In genomic region chr6:446418-447366, GRCh38 we compare ENCODE assay signal across 9 cellular contexts. TPM values are rescaled to one million over a fixed set of nuclear protein-coding genes. Genes with fewer than 3 reads are reported as not detected.
DNase-seq lines count a peak whose midpoint lies in the region; ATAC-seq lines count a peak whose summit lies in the region.
"Had no signal": no experiment of that assay in that cellular context is flagged by ENCODE, and none has a peak within 500 bp of the region (broad histone marks: within the 10 kb centered on the region; RNA-seq: fewer than 3 reads in every experiment).

No MANE protein-coding gene starts in this region.

- H3K4me3 Mint-ChIP-seq in T-cell, result peak overlapping the region; percentile 55 to 80 (median 69)
- H3K4me3 Mint-ChIP-seq in activated T-cell treated with anti-CD3 and anti-CD28 coated beads, Interleukin-2, amount 50 U/mL, for 24 hours, result peak overlapping the region; percentile 70
- H3K4me3 Mint-ChIP-seq in naive thymus-derived CD4-positive, alpha-beta T cell, result peak overlapping the region; percentile 34 to 76 (median 59)
- peak overlapping the region; percentile 61 for H3K4me3 Mint-ChIP-seq in stimulated activated memory B cell treated with anti-CD40 and anti-IgM and Interleukin-4, amounts not matched to agents 10 μg/mL and 1 μg/mL and 100 μg/mL, for 72 hours

- no peak overlapping the region for H3K27ac ChIP-seq in naive thymus-derived CD4-positive, alpha-beta T cell (ENCODE audit: low read depth, low read length)

- intact Hi-C loops in naive thymus-derived CD4-positive, alpha-beta T cell (cut with micrococcal nuclease), result loop anchor here (1.0 to 5.0 kb wide), 14 partner anchors 16 to 264 kb away; partner anchors contain the start of gene IRF4 (in 1 of the 2)

- peak; percentile 44 to 84 (median 66) for DNase-seq in T-cell
- peak; percentile 94 for DNase-seq in activated T-cell treated with anti-CD3 and anti-CD28 coated beads, Interleukin-2, amount 50 U/mL, for 24 hours
- DNase-seq in naive thymus-derived CD4-positive, alpha-beta T cell, result peak in 8 of 9 donors; percentile 51 to 95 (median 66)
- DNase-seq in superior temporal gyrus (ENCODE audit: extremely low spot score), result no peak
- DNase-seq in ureter (ENCODE audit: low spot score), result no peak
- DNase-seq in GM19240 (ENCODE audit: insufficient read length, low spot score), result no peak
- no peak for DNase-seq in NOMO-1 treated with DMSO at 0.1 percent for 48 hours (lab: John Stamatoyannopoulos, UW; ENCODE audit: unreplicated experiment)
- DNase-seq: MM.1S had no signal

- no peaks in the 10 kb centered on the region for H3K9me3 ChIP-seq in naive thymus-derived CD4-positive, alpha-beta T cell (ENCODE audit: control insufficient read depth in 2 of 3, low read length in 3 of 3)

- H3K27ac Mint-ChIP-seq in T-cell, result peak overlapping the region; percentile 83 to 87
- peak overlapping the region; percentile 98 for H3K27ac Mint-ChIP-seq in activated T-cell treated with anti-CD3 and anti-CD28 coated beads, Interleukin-2, amount 50 U/mL, for 24 hours
- H3K27ac Mint-ChIP-seq in naive thymus-derived CD4-positive, alpha-beta T cell, result peak overlapping the region; percentile 70 to 92 (median 80)
- H3K27ac Mint-ChIP-seq in stimulated activated memory B cell treated with anti-CD40 and anti-IgM and Interleukin-4, amounts not matched to agents 10 μg/mL and 1 μg/mL and 100 μg/mL, for 72 hours, result peak overlapping the region; percentile 85

- H3K4me1 ChIP-seq in naive thymus-derived CD4-positive, alpha-beta T cell (ENCODE audit: control insufficient read depth in 2 of 2, insufficient read depth in 2 of 2, low read length in 2 of 2), result peaks cover 36 to 48% of the 10 kb centered on the region in 2 donors

- peaks cover 48 to 58% (median 53%) of the 10 kb centered on the region in 3 donors for H3K4me1 Mint-ChIP-seq in T-cell
- H3K4me1 Mint-ChIP-seq in activated T-cell treated with anti-CD3 and anti-CD28 coated beads, Interleukin-2, amount 50 U/mL, for 24 hours (ENCODE audit: low read depth), result peaks cover 63% of the 10 kb centered on the region
- peaks cover 40 to 57% (median 56%) of the 10 kb centered on the region in 7 donors for H3K4me1 Mint-ChIP-seq in naive thymus-derived CD4-positive, alpha-beta T cell
- peaks cover 49% of the 10 kb centered on the region for H3K4me1 Mint-ChIP-seq in stimulated activated memory B cell treated with anti-CD40 and anti-IgM and Interleukin-4, amounts not matched to agents 10 μg/mL and 1 μg/mL and 100 μg/mL, for 72 hours

- no peaks in the 10 kb centered on the region for H3K27me3 Mint-ChIP-seq in T-cell
- H3K27me3 Mint-ChIP-seq in activated T-cell treated with anti-CD3 and anti-CD28 coated beads, Interleukin-2, amount 50 U/mL, for 24 hours, result no peaks in the 10 kb centered on the region
- peaks cover 0 to 2% (median 0%) of the 10 kb centered on the region in 5 donors for H3K27me3 Mint-ChIP-seq in naive thymus-derived CD4-positive, alpha-beta T cell
- H3K27me3 Mint-ChIP-seq in stimulated activated memory B cell treated with anti-CD40 and anti-IgM and Interleukin-4, amounts not matched to agents 10 μg/mL and 1 μg/mL and 100 μg/mL, for 72 hours, result peaks cover 11% of the 10 kb centered on the region

- POLR2A ChIA-PET in T-cell (lab: Charles Lee), result no interaction called here
- POLR2A ChIA-PET in naive thymus-derived CD4-positive, alpha-beta T cell (lab: Charles Lee), result interaction anchor here (0.7 to 3.9 kb wide), 5 partner anchors 13 to 55 kb away, joined by 3 to 21 read pairs (median 3); partner anchors contain the start of gene IRF4

- H3K36me3 Mint-ChIP-seq in T-cell, result no peaks in the 10 kb centered on the region
- no peaks in the 10 kb centered on the region for H3K36me3 Mint-ChIP-seq in activated T-cell treated with anti-CD3 and anti-CD28 coated beads, Interleukin-2, amount 50 U/mL, for 24 hours (ENCODE audit: low read depth)
- peaks cover 0 to 6% (median 0%) of the 10 kb centered on the region in 5 donors for H3K36me3 Mint-ChIP-seq in naive thymus-derived CD4-positive, alpha-beta T cell
- H3K36me3 Mint-ChIP-seq in stimulated activated memory B cell treated with anti-CD40 and anti-IgM and Interleukin-4, amounts not matched to agents 10 μg/mL and 1 μg/mL and 100 μg/mL, for 72 hours, result no peaks in the 10 kb centered on the region

- ATAC-seq in T-cell (replicated peaks in 1 of 4), result peak; percentile 76 to 79 (median 78)
- ATAC-seq in naive thymus-derived CD4-positive, alpha-beta T cell, result peak; percentile 73
- ATAC-seq in stimulated activated memory B cell treated with anti-CD40 and anti-IgM and Interleukin-4, amounts not matched to agents 10 μg/mL and 1 μg/mL and 100 μg/mL, for 72 hours, result peak; percentile 83

- CTCF ChIA-PET in T-cell (lab: Charles Lee), result interaction anchor here in 1 of 2 donors (1.0 kb wide), 1 partner anchor 52 kb away, joined by 3 read pairs; no protein-coding TSS in a partner anchor
- CTCF ChIA-PET in naive thymus-derived CD4-positive, alpha-beta T cell (lab: Charles Lee), result interaction anchor here (0.5 to 0.9 kb wide), 4 partner anchors 13 to 114 kb away, joined by 3 read pairs; no protein-coding TSS in a partner anchor

- no peaks in the 10 kb centered on the region for H3K36me3 ChIP-seq in naive thymus-derived CD4-positive, alpha-beta T cell (ENCODE audit: control insufficient read depth in 2 of 3, insufficient read depth in 3 of 3, low read length in 3 of 3)

- no peaks in the 10 kb centered on the region for H3K9me3 Mint-ChIP-seq in T-cell
- H3K9me3 Mint-ChIP-seq in activated T-cell treated with anti-CD3 and anti-CD28 coated beads, Interleukin-2, amount 50 U/mL, for 24 hours, result no peaks in the 10 kb centered on the region
- no peaks in the 10 kb centered on the region for H3K9me3 Mint-ChIP-seq in naive thymus-derived CD4-positive, alpha-beta T cell
- peaks cover 2% of the 10 kb centered on the region for H3K9me3 Mint-ChIP-seq in stimulated activated memory B cell treated with anti-CD40 and anti-IgM and Interleukin-4, amounts not matched to agents 10 μg/mL and 1 μg/mL and 100 μg/mL, for 72 hours

- H3K27me3 ChIP-seq in naive thymus-derived CD4-positive, alpha-beta T cell (ENCODE audit: control insufficient read depth in 2 of 2, insufficient read depth in 2 of 2, low read length in 2 of 2), result no peaks in the 10 kb centered on the region

- H3K4me3 ChIP-seq in naive thymus-derived CD4-positive, alpha-beta T cell (ENCODE audit: low read length), result peak overlapping the region; percentile 38

RNA-seq across cellular contexts. Expression of gene IRF4, which starts 55.1 kb away (rescaled TPM):
- total RNA-seq in T-cell, result 10 to 100 TPM; 16.9 to 67.2 (median 28.4) TPM
- total RNA-seq in naive thymus-derived CD4-positive, alpha-beta T cell, result 100 to 1,000 TPM in 1 of 5 experiments, 10 to 100 TPM in 4; 11.8 to 175 (median 27.1) TPM
- 1 to 10 TPM; 3.2 to 8.2 TPM for polyA plus RNA-seq in naive thymus-derived CD4-positive, alpha-beta T cell
- total RNA-seq in ureter, result 12.1 TPM

Comparison
In these comparisons a context has a peak if more than half of its experiments do, and no peak if none do; other contexts are left out.
1. DNase-seq: peak in T-cell (34 of 34), activated T-cell treated with anti-CD3 and anti-CD28 coated beads, Interleukin-2, amount 50 U/mL, for 24 hours (single experiment) and naive thymus-derived CD4-positive, alpha-beta T cell (8 of 9); none in superior temporal gyrus (single experiment), ureter (single experiment), GM19240 (single experiment) and NOMO-1 treated with DMSO at 0.1 percent for 48 hours (single experiment).
2. Peak in every context shown above with its lines, with median percentiles within 50 percentile points of each other: ATAC-seq, H3K27ac Mint-ChIP-seq and H3K4me3 Mint-ChIP-seq.